12 cellular contexts compared by ENCODE assay signal in the genomic region with DNA sequence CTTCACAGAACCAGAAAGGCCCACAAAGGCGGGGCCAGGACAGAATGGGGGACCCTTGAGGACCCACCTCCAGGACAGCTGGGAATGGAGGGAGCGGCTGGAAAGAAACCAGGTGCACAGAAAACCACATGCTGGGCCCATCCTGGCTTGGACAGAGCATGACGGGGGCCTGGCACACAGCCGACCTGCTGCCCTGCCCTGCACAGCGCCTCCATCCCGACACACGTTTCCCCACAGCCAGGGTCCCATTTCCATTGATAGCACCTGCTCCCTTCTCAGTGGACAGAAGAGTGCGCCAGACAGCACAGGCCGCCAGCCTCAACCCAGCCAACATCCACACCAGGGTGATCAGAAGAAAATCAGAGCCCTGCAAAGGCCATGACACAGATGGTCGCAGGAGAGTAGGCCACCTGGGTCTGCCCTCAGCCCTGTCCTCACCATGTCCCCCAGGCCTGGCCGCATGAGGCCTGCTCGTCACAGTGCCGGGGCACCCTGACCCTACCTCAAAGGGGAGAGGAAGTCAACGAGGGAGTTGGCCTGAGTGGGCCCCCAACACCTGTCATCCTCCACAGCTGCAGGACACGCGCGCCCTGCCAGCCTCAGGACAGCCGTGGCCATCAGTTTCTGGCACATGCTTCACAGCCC.
"Had no signal": no experiment of that assay in that cellular context is flagged by ENCODE, and none has a peak within 500 bp of the region (broad histone marks: within the 10 kb centered on the region; RNA-seq: fewer than 3 reads in every experiment).

No MANE protein-coding gene starts in this region.

- H3K9me3 ChIP-seq: prostate gland, stomach had no signal

- H3K4me3 ChIP-seq: prostate gland, skin epidermis, stomach had no signal

- H3K27me3 ChIP-seq: foreskin keratinocyte, stomach had no signal

- DNase-seq: activated CD4-positive, alpha-beta memory T cell treated with anti-CD3 and anti-CD28 coated beads, Interleukin-2, amount 10 ng/mL, durations not matched to agents 7 days and 5 days; activated CD4-positive, alpha-beta T cell treated with anti-CD3 and anti-CD28 coated beads for 4 hours; activated CD8-positive, alpha-beta memory T cell treated with anti-CD3 and anti-CD28 coated beads, Interleukin-2, amount 10 ng/mL, durations not matched to agents 7 days and 5 days; foreskin keratinocyte; hypothalamus; islet precursor cell; stimulated activated CD4-positive, alpha-beta T cell treated with anti-CD3 and anti-CD28 coated beads, Interleukin-15, amount 100 ng/mL, for 24 hours; stimulated activated CD4-positive, alpha-beta T cell treated with anti-CD3 and anti-CD28 coated beads, Interleukin-2, amount 100 ng/mL, for 48 hours; stomach had no signal

- ATAC-seq: activated CD8-positive, alpha-beta memory T cell treated with anti-CD3 and anti-CD28 coated beads, Interleukin-2, amount 10 ng/mL, durations not matched to agents 7 days and 5 days; foreskin keratinocyte; WTC11 had no signal

- H3K4me1 ChIP-seq: foreskin keratinocyte, prostate gland had no signal

- H3K27ac ChIP-seq: foreskin keratinocyte, prostate gland, skin epidermis, stomach had no signal
